Comparison of ENCODE assay signal across 10 cellular contexts in the genomic region with DNA sequence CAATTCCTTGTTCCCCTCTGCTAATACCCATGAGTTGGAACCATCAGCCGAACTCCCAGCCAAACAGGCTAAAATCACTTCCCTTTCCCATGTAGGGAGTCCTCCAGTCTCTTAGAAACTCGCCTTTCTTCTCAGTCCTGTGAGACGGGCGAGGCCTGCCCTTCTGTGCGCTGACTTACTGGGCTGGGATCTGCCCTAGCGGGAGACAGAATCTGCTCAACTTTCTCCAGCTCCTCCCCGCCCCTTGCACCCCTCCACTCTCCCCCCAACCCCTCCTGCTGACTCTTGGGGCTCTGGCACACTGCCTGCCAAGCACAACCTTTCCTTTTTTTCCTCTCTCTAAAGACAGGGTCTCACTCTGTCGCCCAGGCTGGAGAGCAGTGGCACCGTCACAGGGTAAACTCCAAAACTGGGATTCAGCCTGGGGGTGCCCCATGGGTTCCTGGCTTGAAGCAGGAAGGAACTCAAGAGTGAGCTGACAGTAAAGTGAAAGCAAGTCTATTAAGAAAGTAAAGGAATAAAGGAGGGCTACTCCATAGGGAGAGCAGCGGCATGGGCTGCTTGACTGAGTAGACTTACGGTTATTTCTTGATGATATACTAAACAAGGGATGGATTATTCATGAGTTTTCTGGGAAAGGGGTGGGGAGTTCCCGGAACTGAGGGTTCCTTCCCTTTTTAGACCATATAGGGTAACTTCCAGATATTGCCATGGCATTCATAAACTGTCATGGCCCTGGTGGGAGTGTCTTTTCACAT. TPM values are rescaled to one million over a fixed set of nuclear protein-coding genes. Genes with fewer than 3 reads are reported as not detected.
A peak's percentile ranks its signal among the peaks of the same experiment; 100 is the strongest.
DNase-seq lines count a peak whose midpoint lies in the region; ATAC-seq and TF ChIP-seq lines count a peak whose summit lies in the region.
"Had no signal": no experiment of that assay in that cellular context is flagged by ENCODE, and none has a peak within 500 bp of the region (broad histone marks: within the 10 kb centered on the region; RNA-seq: fewer than 3 reads in every experiment).

No MANE protein-coding gene starts in this region.

- intact Hi-C loops in IMR-90 (cut with micrococcal nuclease) (loop anchor here (5.0 to 10.0 kb wide), 2 partner anchors 80 to 548 kb away; partner anchors contain the start of gene KREMEN1), colonic mucosa (cut with DNase I) (loop anchor here (10.0 kb wide), 2 partner anchors 108 to 298 kb away; no protein-coding TSS in a partner anchor), left colon (cut with DNase I, micrococcal nuclease) (no loop called here), gastrocnemius medialis (cut with DNase I; ENCODE audit: low total_unique reads) (loop anchor here (5.0 kb wide), 2 partner anchors 80 to 295 kb away; partner anchors contain the start of gene KREMEN1)

- no peak overlapping the region for H2BK15ac ChIP-seq in IMR-90 (ENCODE audit: low read depth, low read length)

- H4K5ac ChIP-seq in IMR-90 (ENCODE audit: low read depth, low read length): no peak overlapping the region

- no peak overlapping the region for H3K4me3 ChIP-seq in IMR-90 (ENCODE audit: insufficient read depth, low read depth, low read length)
- H3K4me3 ChIP-seq in colonic mucosa: no peak overlapping the region
- H3K4me3 ChIP-seq in gastrocnemius medialis: no peak overlapping the region

- H3K14ac ChIP-seq in IMR-90 (replicated peaks; ENCODE audit: low read depth, low read length): no peak overlapping the region

- in situ Hi-C loops in IMR-90 (cut with MboI; ENCODE audit: low sequenced_read_pairs): loop anchor here (5.0 kb wide), 1 partner anchor 300 kb away; no protein-coding TSS in a partner anchor
- in situ Hi-C loops in gastrocnemius medialis (cut with MboI; ENCODE audit: low sequenced_read_pairs in 4 of 4): loop anchor here in 3 of 4 donors (10.0 to 25.0 kb wide), 3 partner anchors 58 to 298 kb away; no protein-coding TSS in a partner anchor

- no peak overlapping the region for H2BK120ac ChIP-seq in IMR-90 (ENCODE audit: low read depth, low read length)

- ATAC-seq in IMR-90 (ENCODE audit: low read depth) (no peak), left colon (peak; percentile 34), gastrocnemius medialis (no peak), GM21381 (IDR thresholded peaks at IDR 0.05; ENCODE audit: unreplicated experiment) (no peak), GM18519 (IDR thresholded peaks at IDR 0.05; ENCODE audit: low FRiP score, unreplicated experiment) (no peak)
- ATAC-seq: activated CD4-positive, CD25-positive, alpha-beta regulatory T cell treated with anti-CD3 and anti-CD28 coated beads, Interleukin-2, amount 50 U/mL, for 24 hours had no signal

- H3K27ac ChIP-seq in IMR-90 (ENCODE audit: insufficient read depth, low read length) (no peak overlapping the region), colonic mucosa (peak overlapping the region; percentile 69), gastrocnemius medialis (peak overlapping the region in 3 of 4 donors; percentile 17 to 40 (median 24))

- H3K79me1 ChIP-seq in IMR-90 (ENCODE audit: low read depth in 1 of 2, low read length in 2 of 2): no peaks in the 10 kb centered on the region

- H3K4me3 Mint-ChIP-seq in T-helper 2 cell treated with Interferon-gamma antibody and Interleukin-4, amounts not matched to agents 5 μg/mL and 100 μg/mL, for 36 hours: no peak overlapping the region

- H3K23ac ChIP-seq in IMR-90 (ENCODE audit: low read depth, low read length): no peak overlapping the region

- no peak overlapping the region for H2BK5ac ChIP-seq in IMR-90 (ENCODE audit: low read depth, low read length, poor library complexity, severe bottlenecking)

- peaks cover 9% of the 10 kb centered on the region for H3K4me1 Mint-ChIP-seq in T-helper 2 cell treated with Interferon-gamma antibody and Interleukin-4, amounts not matched to agents 5 μg/mL and 100 μg/mL, for 36 hours (ENCODE audit: low read depth)

- no peak for TF ChIP-seq RAD21 in IMR-90 (IDR thresholded peaks at IDR 0.05; ENCODE audit: low read length)

- 63% methylated on average over 3 of the region's 12 CpGs; no CpG with 5 or more reads in 1 of the 2 experiments for WGBS in IMR-90 (ENCODE audit: extremely low coverage in 2 of 2, insufficient read length in 1 of 2), 2 experiments

- no peak overlapping the region for H4K8ac ChIP-seq in IMR-90 (ENCODE audit: low read depth in 2 of 2, low read length in 2 of 2)

- POLR2A ChIA-PET in IMR-90 (lab: Charles Lee; ENCODE audit: unreplicated experiment): no interaction called here

- H3K36me3 ChIP-seq in IMR-90 (ENCODE audit: control insufficient read depth, insufficient read depth, low read length): no peaks in the 10 kb centered on the region
- H3K36me3 ChIP-seq in colonic mucosa: no peaks in the 10 kb centered on the region
- H3K36me3 ChIP-seq in gastrocnemius medialis: no peaks in the 10 kb centered on the region

- no peak for TF ChIP-seq POLR2A in IMR-90 (IDR thresholded peaks at IDR 0.05; ENCODE audit: low read depth, low read length)
- TF ChIP-seq POLR2A in gastrocnemius medialis (IDR thresholded peaks at IDR 0.05): no peak

- H4K20me1 ChIP-seq in IMR-90 (ENCODE audit: insufficient read depth, low read length): no peaks in the 10 kb centered on the region

- H3K27me3 ChIP-seq in IMR-90 (ENCODE audit: control insufficient read depth, insufficient read depth, low read length) (no peaks in the 10 kb centered on the region; the same call in none of the 2 replicates), colonic mucosa (no peaks in the 10 kb centered on the region), gastrocnemius medialis (no peaks in the 10 kb centered on the region)

- H2BK20ac ChIP-seq in IMR-90 (ENCODE audit: low read depth, low read length): no peak overlapping the region

- no peak overlapping the region for H3K4ac ChIP-seq in IMR-90 (ENCODE audit: low read depth, low read length)

- H2AK5ac ChIP-seq in IMR-90 (ENCODE audit: low read depth, low read length): no peak overlapping the region

- BruUV-seq in IMR-90 (replicated peaks; lab: Mats Ljungman, UMichigan): no TSS peak

- CTCF ChIA-PET in IMR-90 (lab: Yijun Ruan, JAX): interaction anchor here (0.7 kb wide), 1 partner anchor 112 kb away, joined by 3 read pairs; no protein-coding TSS in a partner anchor

- H3K4me1 ChIP-seq in IMR-90 (ENCODE audit: control insufficient read depth, insufficient read depth, low read length) (no peaks in the 10 kb centered on the region; the same call in 1 of the 2 replicates), colonic mucosa (no peaks in the 10 kb centered on the region), gastrocnemius medialis (peaks cover 24 to 28% of the 10 kb centered on the region in 2 donors)

- H4K91ac ChIP-seq in IMR-90 (ENCODE audit: insufficient read depth, low read depth, low read length): no peak overlapping the region

- DNase-seq in IMR-90 (no peak), colonic mucosa (peak; percentile 51), left colon (no peak), gastrocnemius medialis (peak in 1 of 2 donors; percentile 18)
- DNase-seq in T-helper 2 cell treated with Interferon-gamma antibody and Interleukin-4, amounts not matched to agents 5 μg/mL and 100 μg/mL, for 36 hours (ENCODE audit: low spot score): no peak
- no peak for DNase-seq in activated CD4-positive, CD25-positive, alpha-beta regulatory T cell (lab: John Stamatoyannopoulos, UW)
- DNase-seq: KG1 had no signal

- H3K27ac Mint-ChIP-seq in T-helper 2 cell treated with Interferon-gamma antibody and Interleukin-4, amounts not matched to agents 5 μg/mL and 100 μg/mL, for 36 hours: no peak overlapping the region

- H3K56ac ChIP-seq in IMR-90 (ENCODE audit: extremely low read depth, insufficient read depth, low read length): no peak overlapping the region

- H3K27me3 Mint-ChIP-seq in T-helper 2 cell treated with Interferon-gamma antibody and Interleukin-4, amounts not matched to agents 5 μg/mL and 100 μg/mL, for 36 hours (ENCODE audit: low read depth): peaks cover 29% of the 10 kb centered on the region

- no peaks in the 10 kb centered on the region for H3K9me3 Mint-ChIP-seq in T-helper 2 cell treated with Interferon-gamma antibody and Interleukin-4, amounts not matched to agents 5 μg/mL and 100 μg/mL, for 36 hours

- H2AK9ac ChIP-seq in IMR-90 (replicated peaks; ENCODE audit: low read depth, low read length, poor library complexity): no peak overlapping the region

- H3K9ac ChIP-seq in IMR-90 (ENCODE audit: low read depth, low read length): no peak overlapping the region
- H3K9ac ChIP-seq in colonic mucosa (ENCODE audit: low read depth in 2 of 2, low read length in 2 of 2): no peak overlapping the region

- dilution Hi-C loops in IMR-90 (cut with HindIII; ENCODE audit: low sequenced_read_pairs, unreplicated experiment): no loop called here

- peak overlapping the region; percentile 27 for H2AFZ ChIP-seq in IMR-90 (replicated peaks; ENCODE audit: low read length, poor library complexity)

- H3K9me3 ChIP-seq in IMR-90 (ENCODE audit: control insufficient read depth, insufficient read depth, low read length) (no peaks in the 10 kb centered on the region), colonic mucosa (no peaks in the 10 kb centered on the region), gastrocnemius medialis (no peaks in the 10 kb centered on the region)

- H3K18ac ChIP-seq in IMR-90 (ENCODE audit: low read depth, low read length): no peak overlapping the region

- no peak for TF ChIP-seq CTCF in IMR-90 (conservative IDR thresholded peaks at IDR 0.05; ENCODE audit: low read depth, low read length)
- no peak for TF ChIP-seq CTCF in colonic mucosa (IDR thresholded peaks at IDR 0.05)
- no peak for TF ChIP-seq CTCF in gastrocnemius medialis (IDR thresholded peaks at IDR 0.05 in 4 of 5, conservative IDR thresholded peaks at IDR 0.05 in 1 of 5)

- no peaks in the 10 kb centered on the region for H3K9me1 ChIP-seq in IMR-90 (ENCODE audit: insufficient read depth, low read length)

- no peak overlapping the region for H3K4me2 ChIP-seq in IMR-90 (ENCODE audit: low read depth, low read length)

- H3K36me3 Mint-ChIP-seq in T-helper 2 cell treated with Interferon-gamma antibody and Interleukin-4, amounts not matched to agents 5 μg/mL and 100 μg/mL, for 36 hours (ENCODE audit: low read depth): no peaks in the 10 kb centered on the region

TF ChIP-seq in IMR-90, 13 proteins besides CTCF, POLR2A, EP300 and RAD21 (continues in another document):
- TF ChIP-seq MXI1 (IDR thresholded peaks at IDR 0.05; ENCODE audit: borderline replicate concordance, low read depth, low read length) (no peak), MAFK (IDR thresholded peaks at IDR 0.05; ENCODE audit: low read depth, low read length) (peak; percentile 66; the same call in 1 of the 2 replicates)

RNA-seq across cellular contexts. Expression of gene EMID1, which starts 53.1 kb away (rescaled TPM):
- total RNA-seq in IMR-90 (2012; rRNA removed) (0.28 and 0.54 TPM in 2 replicates), colonic mucosa (1 to 10 TPM; 4.4 TPM), left colon (1 to 10 TPM; 1.2 to 4.9 TPM), gastrocnemius medialis (1 to 10 TPM in 1 of 4 donors, under 1 TPM in 1, not detected in 2; 0.33 to 1.8 TPM)
- 1.2 and 1.3 TPM in 2 replicates for polyA plus RNA-seq in IMR-90 (2012; rRNA removed)
- polyA plus RNA-seq in IMR-90 (2012; cell fraction: cytosol; rRNA removed): 0.41 and 2.3 TPM in 2 replicates
- polyA plus RNA-seq in IMR-90 (2012; cell fraction: nucleus; rRNA removed; ENCODE audit: low replicate concordance): 2.9 TPM in 2 replicates

Comparison
In these comparisons a context has a peak if more than half of its experiments do, and no peak if none do; other contexts are left out.
1. intact Hi-C loops: an anchor here in IMR-90 (5.0 to 10.0 kb wide), colonic mucosa (10.0 kb wide) and gastrocnemius medialis (5.0 kb wide); none called in left colon.